ENCODE assay signal across 8 cellular contexts in genomic region chr2:196131949-196132925, GRCh38. TPM values are rescaled to one million over a fixed set of nuclear protein-coding genes. Genes with fewer than 3 reads are reported as not detected.
DNase-seq lines count a peak whose midpoint lies in the region; ATAC-seq and TF ChIP-seq lines count a peak whose summit lies in the region.

No MANE protein-coding gene starts in this region.

- H3K27ac ChIP-seq in GM23248 (no peak overlapping the region), brain microvascular endothelial cell (no peak overlapping the region)

- intact Hi-C loops in cardiac septum (cut with DNase I), result no loop called here

- peaks cover 70% of the 10 kb centered on the region for H3K36me3 Mint-ChIP-seq in T-helper 1 cell treated with Interleukin-12 subunit alpha and Interleukin-12 subunit beta and Interleukin-4 antibody, amounts not matched to agents 30 μg/mL and 1 μg/mL, for 36 hours (ENCODE audit: low read depth)

- H3K9me3 ChIP-seq in GM23248 (ENCODE audit: low read depth), result no peaks in the 10 kb centered on the region

- no peaks in the 10 kb centered on the region for H3K79me2 ChIP-seq in GM23248 (ENCODE audit: insufficient read depth)

- H3K36me3 ChIP-seq in GM23248 (ENCODE audit: low read depth) (peaks cover 43% of the 10 kb centered on the region), brain microvascular endothelial cell (replicated peaks) (peaks cover 28% of the 10 kb centered on the region)

- H3K4me1 ChIP-seq in GM23248 (ENCODE audit: insufficient read depth), result no peaks in the 10 kb centered on the region

- H4K20me1 ChIP-seq in GM23248 (ENCODE audit: insufficient read depth), result no peaks in the 10 kb centered on the region

- peaks cover 48% of the 10 kb centered on the region for H3K9me3 Mint-ChIP-seq in T-helper 1 cell treated with Interleukin-12 subunit alpha and Interleukin-12 subunit beta and Interleukin-4 antibody, amounts not matched to agents 30 μg/mL and 1 μg/mL, for 36 hours

- H3K4me3 Mint-ChIP-seq in T-helper 1 cell treated with Interleukin-12 subunit alpha and Interleukin-12 subunit beta and Interleukin-4 antibody, amounts not matched to agents 30 μg/mL and 1 μg/mL, for 36 hours, result peak overlapping the region; percentile 31

- H3K27me3 Mint-ChIP-seq in T-helper 1 cell treated with Interleukin-12 subunit alpha and Interleukin-12 subunit beta and Interleukin-4 antibody, amounts not matched to agents 30 μg/mL and 1 μg/mL, for 36 hours (ENCODE audit: low read depth), result no peaks in the 10 kb centered on the region

- H2AFZ ChIP-seq in GM23248, result no peak overlapping the region

- DNase-seq in GM23248, result peak; percentile 42
- peak; percentile 42 for DNase-seq in astrocyte of the spinal cord (ENCODE audit: low read depth, low spot score)
- DNase-seq in stimulated activated CD4-positive, alpha-beta T cell treated with anti-CD3 and anti-CD28 coated beads, Interleukin-4, amount 100 ng/mL, for 24 hours, result peak; percentile 54
- no peak for DNase-seq in cerebellar nuclear complex (lab: John Stamatoyannopoulos, UW)
- no peak for DNase-seq in brain microvascular endothelial cell
- DNase-seq in cardiac septum (ENCODE audit: low spot score), result no peak

- H3F3A ChIP-seq in GM23248 (ENCODE audit: insufficient read depth), result peaks cover 9% of the 10 kb centered on the region; the same call in 1 of the 2 replicates

- no peak for TF ChIP-seq CTCF in astrocyte of the spinal cord (IDR thresholded peaks at IDR 0.05; ENCODE audit: low read depth, low read length)
- no peak for TF ChIP-seq CTCF in brain microvascular endothelial cell (IDR thresholded peaks at IDR 0.05; ENCODE audit: low read depth, low read length, missing control alignments)

- H3K4me2 ChIP-seq in GM23248 (ENCODE audit: unreplicated experiment), result no peak overlapping the region

- H3K4me3 ChIP-seq in GM23248 (no peak overlapping the region), astrocyte of the spinal cord (ENCODE audit: low read depth, low read length) (no peak overlapping the region), brain microvascular endothelial cell (ENCODE audit: low read depth, low read length) (no peak overlapping the region)

- no peak for ATAC-seq in GM19455 (IDR thresholded peaks at IDR 0.05; ENCODE audit: unreplicated experiment)

- H3K9me2 ChIP-seq in GM23248 (ENCODE audit: insufficient read depth), result no peaks in the 10 kb centered on the region

- H3K9ac ChIP-seq in GM23248, result no peak overlapping the region

- no peaks in the 10 kb centered on the region for H3K27me3 ChIP-seq in GM23248 (replicated peaks; ENCODE audit: insufficient read depth)
- no peaks in the 10 kb centered on the region for H3K27me3 ChIP-seq in brain microvascular endothelial cell (replicated peaks)

- in situ Hi-C loops in GM23248 (cut with MboI), result no loop called here
- in situ Hi-C loops in astrocyte of the spinal cord (cut with HindIII; ENCODE audit: low sequenced_read_pairs), result no loop called here
- in situ Hi-C loops in brain microvascular endothelial cell (cut with HindIII; ENCODE audit: low pct_ligation_motif_present, low sequenced_read_pairs), result no loop called here

- peaks cover 18% of the 10 kb centered on the region for H3K4me1 Mint-ChIP-seq in T-helper 1 cell treated with Interleukin-12 subunit alpha and Interleukin-12 subunit beta and Interleukin-4 antibody, amounts not matched to agents 30 μg/mL and 1 μg/mL, for 36 hours (ENCODE audit: low read depth)

- WGBS in GM23248 (ENCODE audit: low coverage in 1 of 2, low lambda C conversion rate in 2 of 2, missing lambda C conversion rate in 2 of 2), 2 experiments, result 96 to 97% methylated on average over 5 of the region's 5 CpGs

- H3K27ac Mint-ChIP-seq in T-helper 1 cell treated with Interleukin-12 subunit alpha and Interleukin-12 subunit beta and Interleukin-4 antibody, amounts not matched to agents 30 μg/mL and 1 μg/mL, for 36 hours, result peak overlapping the region; percentile 77

RNA-seq across cellular contexts. Expression of gene STK17B, which starts 39.1 kb away (rescaled TPM):
- total RNA-seq in GM23248 (2014; rRNA removed; shearing (Covaris generic)), result 23.6 and 31.0 TPM in 2 replicates
- polyA plus RNA-seq in GM23248 (2016; fragmentation: Nextera tagmentation; extraction: Ambion mirVana), result 13.1 and 13.7 TPM in 2 replicates
- total RNA-seq in cardiac septum, result 4.0 TPM

Comparison
In these comparisons a context has a peak if more than half of its experiments do, and no peak if none do; other contexts are left out.
1. DNase-seq: peak in GM23248 (single experiment), astrocyte of the spinal cord (single experiment) and stimulated activated CD4-positive, alpha-beta T cell treated with anti-CD3 and anti-CD28 coated beads, Interleukin-4, amount 100 ng/mL, for 24 hours (single experiment); none in cerebellar nuclear complex (0 of 2), brain microvascular endothelial cell (single experiment) and cardiac septum (single experiment).